Comparison of ENCODE assay signal across 8 cellular contexts in the genomic region with DNA sequence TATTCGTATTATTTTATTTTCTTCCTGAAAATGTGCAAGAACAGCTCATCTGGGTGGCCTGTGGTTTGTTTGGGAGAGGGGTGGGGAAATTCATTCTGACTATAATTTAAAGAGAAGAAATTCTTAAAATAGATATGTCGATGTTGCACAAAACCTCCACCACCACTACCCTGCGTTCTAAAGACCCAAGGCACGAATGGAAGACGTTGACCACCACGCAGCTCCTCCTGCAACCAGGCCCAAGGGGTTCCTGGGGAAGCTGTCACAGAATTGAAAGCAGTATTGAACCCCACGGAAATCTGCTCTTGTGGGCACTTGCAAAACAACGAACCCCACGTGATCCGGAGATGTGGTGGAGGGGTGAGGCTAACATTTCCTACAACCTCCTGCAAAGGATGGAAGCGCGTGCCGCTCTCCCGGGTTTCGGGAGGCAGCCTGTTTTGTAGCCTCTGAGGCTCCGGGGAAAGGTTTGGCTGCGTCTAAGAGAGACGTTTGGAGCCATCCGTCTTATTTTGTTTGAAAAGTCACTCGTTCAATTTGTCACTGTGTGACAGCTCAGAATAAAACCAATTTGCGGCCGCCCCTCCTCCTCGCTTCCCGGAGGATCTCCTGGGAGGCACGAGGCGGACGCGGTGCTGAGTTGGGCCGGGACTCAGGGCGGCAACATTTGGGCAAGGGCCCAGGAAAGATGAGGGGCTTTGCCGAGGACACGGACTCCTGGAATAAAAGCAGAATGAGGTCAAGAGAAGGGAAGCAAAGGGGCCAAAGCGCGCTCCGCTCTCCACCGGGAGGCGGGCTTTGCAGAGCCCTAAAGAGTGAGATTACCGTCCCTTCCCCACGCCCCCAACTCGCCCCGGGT. TPM values are rescaled to one million over a fixed set of nuclear protein-coding genes. Genes with fewer than 3 reads are reported as not detected.
A peak's percentile ranks its signal among the peaks of the same experiment; 100 is the strongest.
DNase-seq lines count a peak whose midpoint lies in the region; ATAC-seq and TF ChIP-seq lines count a peak whose summit lies in the region.

No MANE protein-coding gene starts in this region.

- CTCF ChIA-PET in CD8-positive, alpha-beta memory T cell (lab: Charles Lee), result no interaction called here

- ATAC-seq in gastroesophageal sphincter (peak; percentile 0), psoas muscle (peak; percentile 1 to 12 (median 4))

- peaks cover 18% of the 10 kb centered on the region for H3K4me1 ChIP-seq in CD8-positive, alpha-beta memory T cell (ENCODE audit: insufficient read depth, low read length)
- H3K4me1 ChIP-seq in gastroesophageal sphincter (peaks cover 0 to 76% (median 29%) of the 10 kb centered on the region in 3 donors), psoas muscle (peaks cover 13% of the 10 kb centered on the region)

- peaks cover 0 to 2% (median 0%) of the 10 kb centered on the region in 3 donors for H3K36me3 Mint-ChIP-seq in CD8-positive, alpha-beta memory T cell

- no peaks in the 10 kb centered on the region for H3K9me3 ChIP-seq in CD8-positive, alpha-beta memory T cell (ENCODE audit: low read length)
- H3K9me3 ChIP-seq in gastroesophageal sphincter, result no peaks in the 10 kb centered on the region
- H3K9me3 ChIP-seq in psoas muscle, result no peaks in the 10 kb centered on the region

- H3K4me3 ChIP-seq in CD8-positive, alpha-beta memory T cell (ENCODE audit: low read length), result no peak overlapping the region
- H3K4me3 ChIP-seq in HFF-Myc (replicated peaks; ENCODE audit: low read depth, low read length) (peak overlapping the region; percentile 80), gastroesophageal sphincter (peak overlapping the region; percentile 81 to 97), psoas muscle (peak overlapping the region; percentile 100)

- TF ChIP-seq CTCF in HFF-Myc (IDR thresholded peaks at IDR 0.05; ENCODE audit: low read depth, low read length, missing control alignments) (no peak), gastroesophageal sphincter (IDR thresholded peaks at IDR 0.05) (peak in 1 of 4 experiments; percentile 18), psoas muscle (IDR thresholded peaks at IDR 0.05) (peak; percentile 4)

- H3K4me1 Mint-ChIP-seq in CD8-positive, alpha-beta memory T cell, result peaks cover 30 to 34% (median 34%) of the 10 kb centered on the region in 3 donors

- no peak for DNase-seq in CD8-positive, alpha-beta memory T cell
- DNase-seq in HFF-Myc (ENCODE audit: extremely low read depth, low read depth) (no peak), SKM-1 treated with dmso at 0.1 percent for 144 hours (lab: John Stamatoyannopoulos, UW; ENCODE audit: unreplicated experiment) (peak; percentile 91), psoas muscle (peak in 1 of 2 donors; percentile 53), NCI-H1048 (lab: John Stamatoyannopoulos, UW) (no peak), islet precursor cell (no peak), kidney tubule cell (ENCODE audit: low spot score) (no peak)

- no peak for TF ChIP-seq EP300 in gastroesophageal sphincter (IDR thresholded peaks at IDR 0.05)

- H3K9me3 Mint-ChIP-seq in CD8-positive, alpha-beta memory T cell, result peaks cover 0 to 3% (median 1%) of the 10 kb centered on the region in 5 donors

- intact Hi-C loops in psoas muscle (cut with DNase I), result loop anchor here (2.0 to 10.0 kb wide), 2 partner anchors 154 to 1576 kb away; no protein-coding TSS in a partner anchor

- WGBS in gastroesophageal sphincter (ENCODE audit: low coverage in 1 of 2), 2 donors, result 43 to 52% methylated on average over 11 to 17 of the region's 41 CpGs
- 20 to 25% (median 23%) methylated on average over 41 of the region's 41 CpGs for WGBS in psoas muscle, 3 donors

- TF ChIP-seq POLR2A in gastroesophageal sphincter (IDR thresholded peaks at IDR 0.05), result no peak

- H3K27me3 ChIP-seq in CD8-positive, alpha-beta memory T cell (ENCODE audit: insufficient read depth, low read length, poor library complexity, severe bottlenecking), result peaks cover 29% of the 10 kb centered on the region
- H3K27me3 ChIP-seq in gastroesophageal sphincter (peaks cover 10% of the 10 kb centered on the region), psoas muscle (ENCODE audit: insufficient read depth in 3 of 3, low read length in 2 of 3) (no peaks in the 10 kb centered on the region)

- H3K27me3 Mint-ChIP-seq in CD8-positive, alpha-beta memory T cell, result peaks cover 60 to 85% of the 10 kb centered on the region in 2 donors

- H3K27ac ChIP-seq in CD8-positive, alpha-beta memory T cell (ENCODE audit: low read depth, low read length), result no peak overlapping the region
- H3K27ac ChIP-seq in gastroesophageal sphincter, result peak overlapping the region; percentile 1 to 98 (median 96)
- peak overlapping the region; percentile 90 for H3K27ac ChIP-seq in psoas muscle

- H3K27ac Mint-ChIP-seq in CD8-positive, alpha-beta memory T cell, result peak overlapping the region in 1 of 8 donors; percentile 38

- H3K36me3 ChIP-seq in CD8-positive, alpha-beta memory T cell (ENCODE audit: insufficient read depth, low read length), result no peaks in the 10 kb centered on the region
- H3K36me3 ChIP-seq in gastroesophageal sphincter, result peaks cover 0 to 17% of the 10 kb centered on the region in 2 donors
- peaks cover 0 to 21% of the 10 kb centered on the region in 2 donors for H3K36me3 ChIP-seq in psoas muscle (ENCODE audit: insufficient read depth in 1 of 2, low read depth in 1 of 2)

- POLR2A ChIA-PET in CD8-positive, alpha-beta memory T cell (lab: Charles Lee), result no interaction called here

- peak overlapping the region; percentile 42 to 82 (median 71) for H3K4me3 Mint-ChIP-seq in CD8-positive, alpha-beta memory T cell

RNA-seq across cellular contexts. Expression of a gene that starts 0.8 kb away (rescaled TPM):
- not detected for total RNA-seq in CD8-positive, alpha-beta memory T cell
- polyA plus RNA-seq in CD8-positive, alpha-beta memory T cell, result not detected
- 10 to 100 TPM in 3 of 4 donors, 1 to 10 TPM in 1; 7.1 to 18.1 (median 13.5) TPM for total RNA-seq in gastroesophageal sphincter
- 10 to 100 TPM in 1 of 4 donors, 1 to 10 TPM in 3; 4.1 to 11.6 (median 7.3) TPM for total RNA-seq in psoas muscle
- 1 to 10 TPM; 3.2 to 4.3 (median 4.1) TPM for polyA plus RNA-seq in psoas muscle

Comparison
In these comparisons a context has a peak if more than half of its experiments do, and no peak if none do; other contexts are left out.
1. RNA of a gene that starts 0.8 kb away (total RNA-seq): 7.1 to 18.1 TPM in gastroesophageal sphincter and 4.1 to 11.6 TPM in psoas muscle; not detected in CD8-positive, alpha-beta memory T cell; every median in the first group is over 4 times any median in the second.